In the genomic region with DNA sequence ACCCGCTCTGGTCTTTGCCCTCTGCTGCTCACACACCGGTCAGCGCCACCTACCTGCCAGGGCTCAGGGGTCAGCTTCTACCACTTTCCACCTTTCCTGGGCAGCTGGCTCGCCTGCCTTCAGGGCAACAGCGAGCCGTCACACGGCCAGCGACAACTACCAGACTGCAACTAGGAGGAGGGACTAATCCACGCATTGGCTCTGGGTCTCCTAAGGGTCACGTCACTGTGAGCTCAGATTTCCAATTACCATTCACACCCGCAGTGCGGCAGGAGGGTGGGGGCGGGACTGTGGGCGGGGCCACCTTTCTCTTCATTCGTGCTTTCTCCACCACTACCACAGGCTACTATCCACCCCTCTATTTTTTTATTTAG, we compare ENCODE assay signal across 8 cellular contexts. TPM values are rescaled to one million over a fixed set of nuclear protein-coding genes. Genes with fewer than 3 reads are reported as not detected.
A peak's percentile ranks its signal among the peaks of the same experiment; 100 is the strongest.
DNase-seq lines count a peak whose midpoint lies in the region; ATAC-seq and TF ChIP-seq lines count a peak whose summit lies in the region.

Gene BEX5, minus strand, starts transcription at position 172 of the 374 bp plus-strand sequence. CDS start 1,712 bp downstream, outside the sequence.

- no peaks in the 10 kb centered on the region for H3K36me3 Mint-ChIP-seq in activated CD4-positive, alpha-beta T cell treated with anti-CD3 and anti-CD28 coated beads, Interleukin-2, amount 10 ng/mL, durations not matched to agents 7 days and 5 days (ENCODE audit: low read depth)

- no peaks in the 10 kb centered on the region for H3K9me3 Mint-ChIP-seq in activated CD4-positive, alpha-beta T cell treated with anti-CD3 and anti-CD28 coated beads, Interleukin-2, amount 10 ng/mL, durations not matched to agents 7 days and 5 days

- ATAC-seq in HG02571 (IDR thresholded peaks at IDR 0.05; ENCODE audit: unreplicated experiment), result peak; percentile 82

- peaks cover 17% of the 10 kb centered on the region for H3K4me1 Mint-ChIP-seq in activated CD4-positive, alpha-beta T cell treated with anti-CD3 and anti-CD28 coated beads, Interleukin-2, amount 10 ng/mL, durations not matched to agents 7 days and 5 days

- DNase-seq in GM03348 (ENCODE audit: low spot score), result peak; percentile 11
- DNase-seq in NCI-H146 treated with DMSO at 0.1 percent for 48 hours (lab: John Stamatoyannopoulos, UW; ENCODE audit: unreplicated experiment), result peak; percentile 79
- peak; percentile 64 for DNase-seq in activated CD4-positive, alpha-beta T cell treated with anti-CD3 and anti-CD28 coated beads, Interleukin-2, amount 10 ng/mL, durations not matched to agents 7 days and 5 days
- peak; percentile 14 to 35 for DNase-seq in dermis microvascular lymphatic vessel endothelial cell (ENCODE audit: low read depth in 2 of 2)
- DNase-seq in medulla oblongata (ENCODE audit: extremely low spot score), result peak; percentile 87
- DNase-seq in stimulated activated CD8-positive, alpha-beta memory T cell treated with anti-CD3 and anti-CD28 coated beads, Interleukin-4, amount 100 ng/mL, for 48 hours, result peak; percentile 38
- no peak for DNase-seq in GM13977 (ENCODE audit: low spot score)

- peaks cover 6% of the 10 kb centered on the region for H3K27me3 Mint-ChIP-seq in activated CD4-positive, alpha-beta T cell treated with anti-CD3 and anti-CD28 coated beads, Interleukin-2, amount 10 ng/mL, durations not matched to agents 7 days and 5 days

- H3K27ac Mint-ChIP-seq in activated CD4-positive, alpha-beta T cell treated with anti-CD3 and anti-CD28 coated beads, Interleukin-2, amount 10 ng/mL, durations not matched to agents 7 days and 5 days, result peak within 1 kb of the TSS; percentile 93

- H3K4me3 Mint-ChIP-seq in activated CD4-positive, alpha-beta T cell treated with anti-CD3 and anti-CD28 coated beads, Interleukin-2, amount 10 ng/mL, durations not matched to agents 7 days and 5 days, result peak within 1 kb of the TSS; percentile 89

- TF ChIP-seq CTCF in GM13977 (IDR thresholded peaks at IDR 0.05; ENCODE audit: extremely low read depth, insufficient read depth, missing control alignments), result no peak

- CTCF ChIA-PET in activated CD4-positive, alpha-beta T cell treated with anti-CD3 and anti-CD28 coated beads, Interleukin-2, amount 10 ng/mL, durations not matched to agents 7 days and 5 days (lab: Charles Lee), result interaction anchor here (0.5 kb wide), 1 partner anchor 809 kb away, joined by 4 read pairs; no protein-coding TSS in a partner anchor

- in situ Hi-C loops in GM13977 (cut with MboI; ENCODE audit: low pct_unique_long_range_greater_than_20kb, low sequenced_read_pairs, unreplicated experiment), result no loop called here

- POLR2A ChIA-PET in activated CD4-positive, alpha-beta T cell treated with anti-CD3 and anti-CD28 coated beads, Interleukin-2, amount 10 ng/mL, durations not matched to agents 7 days and 5 days (lab: Charles Lee), result no interaction called here

RNA-seq across cellular contexts. Expression of gene BEX5, which starts in this region (rescaled TPM):
- 1 to 10 TPM; 1.5 to 2.2 TPM for total RNA-seq in activated CD4-positive, alpha-beta T cell treated with anti-CD3 and anti-CD28 coated beads, Interleukin-2, amount 10 ng/mL, durations not matched to agents 7 days and 5 days
- 0.90 and 1.6 TPM in 2 replicates for total RNA-seq in dermis microvascular lymphatic vessel endothelial cell
